In the genomic region with DNA sequence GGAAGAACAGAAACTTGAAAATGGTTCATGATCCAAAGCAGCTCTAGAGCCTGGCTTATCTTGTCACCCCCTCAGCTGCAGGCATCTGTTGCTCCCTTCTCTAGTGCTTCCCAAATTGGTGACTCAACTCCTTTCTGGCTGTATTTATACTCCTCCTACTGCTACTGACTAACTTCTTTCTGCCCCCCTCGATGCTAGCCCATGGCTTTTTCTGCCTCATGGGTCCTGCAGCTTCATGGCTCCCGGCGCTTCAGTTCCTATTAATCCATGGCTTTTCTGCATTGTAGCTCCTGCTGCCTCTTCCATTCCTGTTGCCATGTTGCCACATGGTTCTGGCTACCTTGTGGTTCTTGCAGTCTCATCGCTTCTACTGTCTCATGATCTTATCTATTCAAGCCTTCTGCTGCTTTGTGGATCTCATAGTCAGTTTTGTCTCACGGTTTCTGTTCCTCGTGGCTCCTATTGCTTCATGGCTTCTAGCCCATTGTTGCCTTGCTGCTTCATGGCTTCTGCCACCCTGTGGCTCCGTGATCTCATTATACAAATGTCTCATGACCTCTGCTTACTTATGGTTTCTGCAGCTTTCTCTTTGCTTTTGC, we compare ENCODE assay signal across 15 cellular contexts. TPM values are rescaled to one million over a fixed set of nuclear protein-coding genes. Genes with fewer than 3 reads are reported as not detected.
DNase-seq lines count a peak whose midpoint lies in the region; ATAC-seq and TF ChIP-seq lines count a peak whose summit lies in the region.
"Had no signal": no experiment of that assay in that cellular context is flagged by ENCODE, and none has a peak within 500 bp of the region (broad histone marks: within the 10 kb centered on the region; RNA-seq: fewer than 3 reads in every experiment).

No MANE protein-coding gene starts in this region.

- DNase-seq in SKM-1 treated with dmso at 0.1 percent for 144 hours (lab: John Stamatoyannopoulos, UW; ENCODE audit: unreplicated experiment) (peak; percentile 28), SKM-1 (lab: John Stamatoyannopoulos, UW; ENCODE audit: unreplicated experiment) (no peak), NCI-H226 (peak; percentile 18), cardiac fibroblast (ENCODE audit: low read depth in 2 of 2) (peak; percentile 12 to 15), progenitor cell of endocrine pancreas (ENCODE audit: low spot score, unreplicated experiment) (no peak), WERI-Rb-1 (no peak)
- no peak for DNase-seq in stimulated activated CD4-positive, alpha-beta T cell treated with anti-CD3 and anti-CD28 coated beads, Interleukin-4, amount 100 ng/mL, for 1 hour
- DNase-seq: activated CD8-positive, alpha-beta T cell treated with anti-CD3 and anti-CD28 coated beads for 36 hours; H7; NCI-H1930; NK-92 treated with Interleukin-12 subunit alpha and Interleukin-12 subunit beta, amount 100 ng/mL, for 24 hours; occipital lobe had no signal

- no peaks in the 10 kb centered on the region for H3K9me3 ChIP-seq in WERI-Rb-1 (ENCODE audit: severe bottlenecking)

- H3K36me3 Mint-ChIP-seq in progenitor cell of endocrine pancreas (ENCODE audit: insufficient read depth) = peaks cover 12% of the 10 kb centered on the region

- ATAC-seq in HG03378 (IDR thresholded peaks at IDR 0.05; ENCODE audit: unreplicated experiment) = no peak
- ATAC-seq: activated CD8-positive, alpha-beta T cell treated with anti-CD3 and anti-CD28 coated beads for 36 hours had no signal

- no peak overlapping the region for H3K4me3 ChIP-seq in cardiac fibroblast (replicated peaks in 1 of 2; ENCODE audit: low read depth in 2 of 2, low read length in 2 of 2)
- no peak overlapping the region for H3K4me3 ChIP-seq in WERI-Rb-1 (ENCODE audit: low read depth, low read length)

- no peak for TF ChIP-seq CTCF in cardiac fibroblast (IDR thresholded peaks at IDR 0.05; ENCODE audit: low read depth, low read length)
- TF ChIP-seq CTCF in progenitor cell of endocrine pancreas (IDR thresholded peaks at IDR 0.05; ENCODE audit: unreplicated experiment) = no peak
- TF ChIP-seq CTCF in WERI-Rb-1 (IDR thresholded peaks at IDR 0.05; ENCODE audit: low read depth, low read length) = no peak

- peak overlapping the region; percentile 11 for H3K27ac Mint-ChIP-seq in progenitor cell of endocrine pancreas
- H3K27ac Mint-ChIP-seq: memory B cell, type B pancreatic cell had no signal

- H3K27me3 ChIP-seq in WERI-Rb-1 (ENCODE audit: insufficient read depth, low read depth, severe bottlenecking) = no peaks in the 10 kb centered on the region

- H3K36me3 ChIP-seq in WERI-Rb-1 = peaks cover 26% of the 10 kb centered on the region

- H3K27ac ChIP-seq in WERI-Rb-1 = no peak overlapping the region

- H3K4me1 Mint-ChIP-seq in progenitor cell of endocrine pancreas (ENCODE audit: low read depth) = no peaks in the 10 kb centered on the region

- no peak overlapping the region for H3K4me3 Mint-ChIP-seq in progenitor cell of endocrine pancreas (ENCODE audit: low read depth)
- H3K4me3 Mint-ChIP-seq: activated CD8-positive, alpha-beta T cell treated with anti-CD3 and anti-CD28 coated beads for 36 hours; memory B cell; type B pancreatic cell had no signal

- peaks cover 32% of the 10 kb centered on the region for H3K9me3 Mint-ChIP-seq in progenitor cell of endocrine pancreas (ENCODE audit: low read depth)
- H3K9me3 Mint-ChIP-seq: activated CD8-positive, alpha-beta T cell treated with anti-CD3 and anti-CD28 coated beads for 36 hours had no signal

- H3K27me3 Mint-ChIP-seq in progenitor cell of endocrine pancreas = no peaks in the 10 kb centered on the region
- H3K27me3 Mint-ChIP-seq: activated CD8-positive, alpha-beta T cell treated with anti-CD3 and anti-CD28 coated beads for 36 hours; memory B cell; type B pancreatic cell had no signal

RNA-seq across cellular contexts. Expression of gene SMC1A, which starts 48.1 kb away (rescaled TPM):
- 72.5 and 75.5 TPM in 2 replicates for total RNA-seq in progenitor cell of endocrine pancreas

RNA-seq across cellular contexts. Expression of gene RIBC1, which starts 48.4 kb away (rescaled TPM):
- 3.2 and 3.4 TPM in 2 replicates for total RNA-seq in progenitor cell of endocrine pancreas

RNA-seq across cellular contexts. Expression of gene HSD17B10, which starts 59.8 kb away (rescaled TPM):
- 86.8 and 92.3 TPM in 2 replicates for total RNA-seq in progenitor cell of endocrine pancreas

Comparison
In these comparisons a context has a peak if more than half of its experiments do, and no peak if none do; other contexts are left out.
1. DNase-seq: peak in SKM-1 treated with dmso at 0.1 percent for 144 hours (single experiment), NCI-H226 (single experiment) and cardiac fibroblast (2 of 2); none in SKM-1 (single experiment), progenitor cell of endocrine pancreas (single experiment), stimulated activated CD4-positive, alpha-beta T cell treated with anti-CD3 and anti-CD28 coated beads, Interleukin-4, amount 100 ng/mL, for 1 hour (single experiment) and WERI-Rb-1 (single experiment).